ENCODE assay signal across 16 cellular contexts in the genomic region with DNA sequence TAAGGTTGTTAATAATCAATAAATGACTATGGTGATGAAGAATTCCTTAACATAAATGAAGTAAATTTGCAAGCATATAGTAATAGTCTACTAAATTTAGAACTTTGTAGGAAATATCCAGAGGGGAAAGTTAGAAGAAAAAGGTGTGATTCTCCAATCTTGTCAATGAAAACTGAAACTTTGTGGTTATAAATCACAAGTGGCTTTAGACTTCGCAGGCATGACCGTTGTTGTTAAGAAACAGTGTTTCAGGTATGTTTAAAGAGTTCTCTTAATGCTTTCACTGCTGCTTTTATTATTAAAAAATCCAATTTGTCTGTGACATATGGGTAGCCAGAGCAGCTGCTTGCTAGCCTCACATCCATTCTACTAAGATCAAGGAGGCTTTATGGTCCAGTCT.
DNase-seq lines count a peak whose midpoint lies in the region; ATAC-seq, FAIRE-seq and TF ChIP-seq lines count a peak whose summit lies in the region.
"Had no signal": no experiment of that assay in that cellular context is flagged by ENCODE, and none has a peak within 500 bp of the region (broad histone marks: within the 10 kb centered on the region; RNA-seq: fewer than 3 reads in every experiment).

No MANE protein-coding gene starts in this region.

- SMC1A ChIA-PET in GM12878 (lab: Charles Lee; ENCODE audit: uncharacterized antibody, unreplicated experiment): interaction anchor here (0.8 to 2.6 kb wide), 3 partner anchors 32 to 87 kb away, joined by 3 to 9 read pairs (median 3); no protein-coding TSS in a partner anchor

- no peak for FAIRE-seq in GM12878 (lab: Jason Lieb, UNC)

- no peak for TF ChIP-seq CTCF in GM12878 (IDR thresholded peaks at IDR 0.05 in 2 of 3, conservative IDR thresholded peaks at IDR 0.05 in 1 of 3; ENCODE audit: control insufficient read depth in 2 of 3, extremely low read depth in 1 of 3, insufficient read depth in 1 of 3, low read depth in 3 of 3, low read length in 3 of 3)

- peaks cover 6% of the 10 kb centered on the region for H3K9me3 ChIP-seq in GM12878 (replicated peaks; ENCODE audit: control insufficient read depth, insufficient read depth, low read length)

- H3K79me2 ChIP-seq in GM12878 (ENCODE audit: control insufficient read depth, insufficient read depth, low read length): no peaks in the 10 kb centered on the region

- TF ChIP-seq EP300 in GM12878 (IDR thresholded peaks at IDR 0.05; ENCODE audit: borderline replicate concordance in 1 of 2, control insufficient read depth in 1 of 2, low read depth in 2 of 2, low read length in 2 of 2): peak in 1 of 2 experiments; percentile 51; a peak in 1 of 4 replicates

- POLR2A ChIA-PET in GM12878 (lab: Charles Lee): no interaction called here

- no peak overlapping the region for H3K27ac Mint-ChIP-seq in immature natural killer cell

- intact Hi-C loops in GM12878 (cut with micrococcal nuclease; ENCODE audit: unreplicated experiment): loop anchor here (2.0 to 5.0 kb wide), 4 partner anchors 33 to 152 kb away; no protein-coding TSS in a partner anchor

- 0% methylated on average over 2 of the region's 2 CpGs for WGBS in GM12878 (ENCODE audit: insufficient coverage, insufficient replicate concordance, low lambda C conversion rate, missing lambda C conversion rate)

- no peak overlapping the region for H2AFZ ChIP-seq in GM12878 (ENCODE audit: control insufficient read depth, low read depth, low read length)

- in situ Hi-C loops in GM12878 (cut with MboI): no loop called here

- peak; percentile 3 for DNase-seq in GM12878 (ENCODE audit: low read depth, low spot score)
- no peak for DNase-seq in immature natural killer cell
- no peak for DNase-seq in DMS79 treated with DMSO at 0.1 percent for 48 hours (lab: John Stamatoyannopoulos, UW)
- no peak for DNase-seq in dedifferentiated amniotic fluid mesenchymal stem cell (ENCODE audit: extremely low spot score)
- DNase-seq: DMS 273 treated with DMSO at 0.1 percent for 48 hours, H7, NCI-H1436, NCI-H2029, NCI-H2171, NCI-H774 had no signal

- no peaks in the 10 kb centered on the region for H3K27me3 ChIP-seq in GM12878 (replicated peaks in 1 of 2; ENCODE audit: control insufficient read depth in 2 of 2, insufficient read depth in 2 of 2, low read length in 1 of 2)

- H4K20me1 ChIP-seq in GM12878 (ENCODE audit: control insufficient read depth, insufficient read depth): no peaks in the 10 kb centered on the region

- ATAC-seq in GM18868 (IDR thresholded peaks at IDR 0.05; ENCODE audit: unreplicated experiment): peak; percentile 47
- ATAC-seq in HG02852 (IDR thresholded peaks at IDR 0.05; ENCODE audit: unreplicated experiment): peak; percentile 42
- peak; percentile 36 for ATAC-seq in HG03354 (IDR thresholded peaks at IDR 0.05; ENCODE audit: poor library complexity, severe bottlenecking, unreplicated experiment)
- ATAC-seq in GM12878: peak; percentile 73
- ATAC-seq: K562, Panc1 had no signal

- no peaks in the 10 kb centered on the region for H3K36me3 ChIP-seq in GM12878 (ENCODE audit: control insufficient read depth in 2 of 2, insufficient read depth in 2 of 2, low read length in 1 of 2)

- no TSS peak for BruUV-seq in GM12878 (replicated peaks; lab: Mats Ljungman, UMichigan)

- H3K9ac ChIP-seq in GM12878 (ENCODE audit: control insufficient read depth, insufficient read depth, low read length): no peak overlapping the region

- no peaks in the 10 kb centered on the region for H3K4me1 Mint-ChIP-seq in immature natural killer cell

- peaks cover 0 to 47% (median 22%) of the 10 kb centered on the region in 6 donors for H3K9me3 Mint-ChIP-seq in immature natural killer cell

- H3K4me1 ChIP-seq in GM12878 (ENCODE audit: control insufficient read depth, insufficient read depth, low read length): no peaks in the 10 kb centered on the region; the same call in 1 of the 2 replicates

- H3K27me3 Mint-ChIP-seq in immature natural killer cell (ENCODE audit: low read depth in 3 of 3): no peaks in the 10 kb centered on the region

- CTCF ChIA-PET in GM12878 (lab: Yijun Ruan, JAX): interaction anchor here (0.6 to 1.5 kb wide), 3 partner anchors 67 to 167 kb away, joined by 3 to 4 read pairs (median 3); no protein-coding TSS in a partner anchor

- H3K4me3 Mint-ChIP-seq in immature natural killer cell: no peak overlapping the region

- no peak overlapping the region for H3K4me2 ChIP-seq in GM12878 (ENCODE audit: control insufficient read depth, insufficient read depth)

- no peak overlapping the region for H3K4me3 ChIP-seq in GM12878
- H3K4me3 ChIP-seq: K562 had no signal

- peaks cover 0 to under 1% (median 0%) of the 10 kb centered on the region in 3 donors for H3K36me3 Mint-ChIP-seq in immature natural killer cell

- TF ChIP-seq POLR2A in GM12878 (IDR thresholded peaks at IDR 0.05; ENCODE audit: low read depth, low read length): no peak

- no peak overlapping the region for H3K27ac ChIP-seq in GM12878 (ENCODE audit: control insufficient read depth, insufficient read depth)
- H3K27ac ChIP-seq: C4-2B had no signal

- RAD21 ChIA-PET in GM12878 (lab: Charles Lee; ENCODE audit: unreplicated experiment): no interaction called here

- no peak for TF ChIP-seq RAD21 in GM12878 (IDR thresholded peaks at IDR 0.05; ENCODE audit: insufficient read depth, low read depth, low read length)

TF ChIP-seq in GM12878, 131 proteins besides CTCF, POLR2A, EP300 and RAD21:
- TF ChIP-seq BMI1 (IDR thresholded peaks at IDR 0.05; ENCODE audit: borderline replicate concordance) (0 out of 2 replicates have a peak, but pooled peaks have one; percentile 33), NR2F1 (conservative IDR thresholded peaks at IDR 0.05) (0 out of 2 replicates have a peak, but pooled peaks have one; percentile 11), MEF2B (IDR thresholded peaks at IDR 0.05; ENCODE audit: partially characterized antibody, poor library complexity, severe bottlenecking) (peak; percentile 14), MYB (IDR thresholded peaks at IDR 0.05; ENCODE audit: borderline replicate concordance, low read depth, low read length) (no peak), RUNX3 (IDR thresholded peaks at IDR 0.05; ENCODE audit: low read length) (peak; percentile 83), KAT2A (conservative IDR thresholded peaks at IDR 0.05; ENCODE audit: control insufficient read depth, low read depth, low read length) (no peak), IKZF2 (IDR thresholded peaks at IDR 0.05) (peak; percentile 81 to 86), MTA2 (IDR thresholded peaks at IDR 0.05; ENCODE audit: low read depth) (peak; percentile 63), ZNF217 (IDR thresholded peaks at IDR 0.05) (peak; percentile 25; the same call in 1 of the 2 replicates), ATF7 (IDR thresholded peaks at IDR 0.05; ENCODE audit: low read depth) (peak; percentile 35; the same call in 1 of the 2 replicates), BACH1 (IDR thresholded peaks at IDR 0.05; ENCODE audit: borderline replicate concordance) (no peak), PAX5 (IDR thresholded peaks at IDR 0.05; ENCODE audit: borderline replicate concordance, low read depth, low read length) (peak; percentile 82; the same call in 1 of the 2 replicates), IKZF1 (conservative IDR thresholded peaks at IDR 0.05) (peak; percentile 75)
- TF ChIP-seq, protein P1, sequence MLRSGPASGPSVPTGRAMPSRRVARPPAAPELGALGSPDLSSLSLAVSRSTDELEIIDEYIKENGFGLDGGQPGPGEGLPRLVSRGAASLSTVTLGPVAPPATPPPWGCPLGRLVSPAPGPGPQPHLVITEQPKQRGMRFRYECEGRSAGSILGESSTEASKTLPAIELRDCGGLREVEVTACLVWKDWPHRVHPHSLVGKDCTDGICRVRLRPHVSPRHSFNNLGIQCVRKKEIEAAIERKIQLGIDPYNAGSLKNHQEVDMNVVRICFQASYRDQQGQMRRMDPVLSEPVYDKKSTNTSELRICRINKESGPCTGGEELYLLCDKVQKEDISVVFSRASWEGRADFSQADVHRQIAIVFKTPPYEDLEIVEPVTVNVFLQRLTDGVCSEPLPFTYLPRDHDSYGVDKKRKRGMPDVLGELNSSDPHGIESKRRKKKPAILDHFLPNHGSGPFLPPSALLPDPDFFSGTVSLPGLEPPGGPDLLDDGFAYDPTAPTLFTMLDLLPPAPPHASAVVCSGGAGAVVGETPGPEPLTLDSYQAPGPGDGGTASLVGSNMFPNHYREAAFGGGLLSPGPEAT (IDR thresholded peaks at IDR 0.05; ENCODE audit: low read depth): peak; percentile 71
